ENCODE assay signal across 7 cellular contexts in genomic region chr2:162123806-162124758, GRCh38. TPM values are rescaled to one million over a fixed set of nuclear protein-coding genes. Genes with fewer than 3 reads are reported as not detected.
DNase-seq lines count a peak whose midpoint lies in the region; ATAC-seq, FAIRE-seq and TF ChIP-seq lines count a peak whose summit lies in the region.

No MANE protein-coding gene starts in this region.

- POLR2A ChIA-PET in GM10248 (lab: Yijun Ruan, JAX), result no interaction called here
- POLR2A ChIA-PET in GM12878 (lab: Charles Lee), result interaction anchor here (1.3 kb wide), 1 partner anchor 65 kb away, joined by 3 read pairs; no protein-coding TSS in a partner anchor

- SMC1A ChIA-PET in GM12878 (lab: Charles Lee; ENCODE audit: uncharacterized antibody, unreplicated experiment), result interaction anchor here (0.7 to 3.9 kb wide), 17 partner anchors 9 to 537 kb away, joined by 3 to 90 read pairs (median 6); no protein-coding TSS in a partner anchor

- in situ Hi-C loops in GM12878 (cut with MboI), result loop anchor here (5.0 kb wide), 1 partner anchor 537 kb away; no protein-coding TSS in a partner anchor

- H3K4me1 ChIP-seq in GM12878 (ENCODE audit: control insufficient read depth, insufficient read depth, low read length) (peaks cover 7% of the 10 kb centered on the region; the same call in 1 of the 2 replicates), thoracic aorta (ENCODE audit: control insufficient read depth in 1 of 2, low read depth in 2 of 2) (no peaks in the 10 kb centered on the region)

- RAD21 ChIA-PET in GM12878 (lab: Charles Lee; ENCODE audit: unreplicated experiment), result interaction anchor here (0.7 to 3.8 kb wide), 19 partner anchors 9 to 537 kb away, joined by 3 to 29 read pairs (median 4); no protein-coding TSS in a partner anchor

- H3K27ac ChIP-seq in GM12878 (ENCODE audit: control insufficient read depth, insufficient read depth) (no peak overlapping the region), thoracic aorta (no peak overlapping the region)

- ATAC-seq in HG02852 (IDR thresholded peaks at IDR 0.05; ENCODE audit: unreplicated experiment) (peak; percentile 29), GM12878 (peak; percentile 57), thoracic aorta (ENCODE audit: insufficient number of reproducible peaks, low FRiP score, low read depth) (no peak), GM19463 (IDR thresholded peaks at IDR 0.05; ENCODE audit: unreplicated experiment) (no peak)

- H3K4me3 ChIP-seq in GM12878 (no peak overlapping the region), thoracic aorta (no peak overlapping the region)

- H2AFZ ChIP-seq in GM12878 (ENCODE audit: control insufficient read depth, low read depth, low read length), result no peak overlapping the region

- BruUV-seq in GM12878 (replicated peaks; lab: Mats Ljungman, UMichigan), result no TSS peak

- H3K9ac ChIP-seq in GM12878 (ENCODE audit: control insufficient read depth, insufficient read depth, low read length), result no peak overlapping the region

- CTCF ChIA-PET in GM10248 (lab: Yijun Ruan, JAX), result interaction anchor here (0.7 to 3.3 kb wide), 23 partner anchors 9 to 537 kb away, joined by 3 to 39 read pairs (median 4); partner anchors contain the start of gene DPP4
- CTCF ChIA-PET in GM12878 (lab: Yijun Ruan, JAX), result interaction anchor here (0.7 to 4.3 kb wide), 27 partner anchors 14 to 541 kb away, joined by 3 to 79 read pairs (median 6); partner anchors contain the start of genes DPP4 and GCG

- peak; percentile 95 for FAIRE-seq in GM12878 (lab: Jason Lieb, UNC)

- H4K20me1 ChIP-seq in GM12878 (ENCODE audit: control insufficient read depth, insufficient read depth), result no peaks in the 10 kb centered on the region

- no peak for TF ChIP-seq POLR2A in GM12878 (IDR thresholded peaks at IDR 0.05; ENCODE audit: low read depth, low read length)

- 17% methylated on average over 9 of the region's 9 CpGs for WGBS in GM12878 (ENCODE audit: insufficient coverage, insufficient replicate concordance, low lambda C conversion rate, missing lambda C conversion rate)

- H3K4me2 ChIP-seq in GM12878 (ENCODE audit: control insufficient read depth, insufficient read depth), result no peak overlapping the region

- DNase-seq in GM10248 (ENCODE audit: extremely low spot score) (peak; percentile 47), NCI-H2227 treated with DMSO at 0.1 percent for 48 hours (lab: John Stamatoyannopoulos, UW) (peak; percentile 66), GM12878 (ENCODE audit: low read depth, low spot score) (peak; percentile 9), iPS-NIHi11 (ENCODE audit: low spot score) (peak; percentile 49), thoracic aorta (ENCODE audit: low spot score) (no peak)

- no peaks in the 10 kb centered on the region for H3K79me2 ChIP-seq in GM12878 (ENCODE audit: control insufficient read depth, insufficient read depth, low read length)

- intact Hi-C loops in GM12878 (cut with micrococcal nuclease; ENCODE audit: unreplicated experiment), result loop anchor here (1.0 kb wide), 1 partner anchor 116 kb away; no protein-coding TSS in a partner anchor

- TF ChIP-seq CTCF in GM10248 (IDR thresholded peaks at IDR 0.05; ENCODE audit: control extremely low read depth, extremely low read depth, low read depth, missing control alignments) (peak; percentile 72), GM12878 (IDR thresholded peaks at IDR 0.05 in 2 of 3, conservative IDR thresholded peaks at IDR 0.05 in 1 of 3; ENCODE audit: control insufficient read depth in 2 of 3, extremely low read depth in 1 of 3, insufficient read depth in 1 of 3, low read depth in 3 of 3, low read length in 3 of 3) (peak; percentile 48 to 71 (median 55); a peak in 5 of 6 replicates), thoracic aorta (IDR thresholded peaks at IDR 0.05) (peak; percentile 80)

- TF ChIP-seq RAD21 in GM12878 (IDR thresholded peaks at IDR 0.05; ENCODE audit: insufficient read depth, low read depth, low read length), result peak; percentile 69

- TF ChIP-seq EP300 in GM12878 (IDR thresholded peaks at IDR 0.05; ENCODE audit: borderline replicate concordance in 1 of 2, control insufficient read depth in 1 of 2, low read depth in 2 of 2, low read length in 2 of 2), result no peak

- H3K36me3 ChIP-seq in GM12878 (ENCODE audit: control insufficient read depth in 2 of 2, insufficient read depth in 2 of 2, low read length in 1 of 2) (no peaks in the 10 kb centered on the region), thoracic aorta (no peaks in the 10 kb centered on the region)

- no peaks in the 10 kb centered on the region for H3K27me3 ChIP-seq in GM12878 (replicated peaks in 1 of 2; ENCODE audit: control insufficient read depth in 2 of 2, insufficient read depth in 2 of 2, low read length in 1 of 2)
- no peaks in the 10 kb centered on the region for H3K27me3 ChIP-seq in thoracic aorta (replicated peaks; ENCODE audit: insufficient read depth)

- no peaks in the 10 kb centered on the region for H3K9me3 ChIP-seq in GM12878 (replicated peaks; ENCODE audit: control insufficient read depth, insufficient read depth, low read length)
- no peaks in the 10 kb centered on the region for H3K9me3 ChIP-seq in thoracic aorta

TF ChIP-seq in GM12878, 131 proteins besides CTCF, POLR2A, EP300 and RAD21:
- TF ChIP-seq ZNF592 (IDR thresholded peaks at IDR 0.05) (0 out of 2 replicates have a peak, but pooled peaks have one; percentile 18), CREM (IDR thresholded peaks at IDR 0.05; ENCODE audit: low read depth) (no peak), SMC3 (IDR thresholded peaks at IDR 0.05; ENCODE audit: borderline replicate concordance, low read length) (peak; percentile 68; the same call in 1 of the 2 replicates)

RNA-seq across cellular contexts. Expression of gene GCG, which starts 28.0 kb away (rescaled TPM):
- total RNA-seq in GM12878 (2013; cell fraction: nucleolus; rRNA removed), result not detected in 2 replicates
- total RNA-seq in GM12878 (2014; rRNA removed) (not detected in 2 replicates), GM12878 (2014; rRNA removed; fragmentation: Illumina TruSeq; extraction: Trizol) (not detected in 2 replicates), GM12878 (2021) (0.29 TPM in 1 of 2 replicates, not detected in the other), thoracic aorta (not detected)
- not detected for polyA plus RNA-seq in GM12878 (2011; ENCODE audit: low read depth)
- polyA plus RNA-seq in GM12878 (2011; rRNA removed) (not detected in 2 replicates), GM12878 (2014; fragmentation: Illumina TruSeq; extraction: Trizol) (not detected in 2 replicates), GM12878 (2014; fragmentation: Nextera tagmentation; extraction: Ambion mirVana) (not detected), GM12878 (2014; rRNA removed) (not detected in 2 replicates), GM12878 (2016; fragmentation: Nextera tagmentation; extraction: Ambion mirVana) (not detected)
- not detected in 2 replicates for polyA plus RNA-seq in GM12878 (2011; cell fraction: cytosol; rRNA removed)
- polyA plus RNA-seq in GM12878 (2011; cell fraction: nucleus; rRNA removed), result not detected in 2 replicates
- polyA plus RNA-seq in GM12878 (2012), result not detected in 2 replicates
- not detected in 2 replicates for polyA minus RNA-seq in GM12878 (2011; rRNA and poly(A)+ RNA removed)
- not detected in 2 replicates for polyA minus RNA-seq in GM12878 (2011; cell fraction: cytosol; rRNA and poly(A)+ RNA removed)
- not detected in 2 replicates for polyA minus RNA-seq in GM12878 (2011; cell fraction: nucleus; rRNA and poly(A)+ RNA removed)

RNA-seq across cellular contexts. Expression of gene DPP4, which starts 50.1 kb away (rescaled TPM):
- 15.5 and 15.9 TPM in 2 replicates for total RNA-seq in GM12878 (2013; cell fraction: nucleolus; rRNA removed)
- total RNA-seq in GM12878 (2014; rRNA removed), result 9.3 and 10.1 TPM in 2 replicates
- total RNA-seq in GM12878 (2014; rRNA removed; fragmentation: Illumina TruSeq; extraction: Trizol), result 10.6 and 11.7 TPM in 2 replicates
- 6.3 and 7.0 TPM in 2 replicates for total RNA-seq in GM12878 (2021)
- polyA plus RNA-seq in GM12878 (2011; ENCODE audit: low read depth), result 2.5 TPM
- polyA plus RNA-seq in GM12878 (2011; rRNA removed), result 11.0 and 11.9 TPM in 2 replicates
- 6.7 and 8.2 TPM in 2 replicates for polyA plus RNA-seq in GM12878 (2011; cell fraction: cytosol; rRNA removed)
- polyA plus RNA-seq in GM12878 (2011; cell fraction: nucleus; rRNA removed), result 11.9 and 13.3 TPM in 2 replicates
- 2.9 and 5.9 TPM in 2 replicates for polyA plus RNA-seq in GM12878 (2012)
- polyA plus RNA-seq in GM12878 (2014; fragmentation: Illumina TruSeq; extraction: Trizol), result 9.3 and 11.8 TPM in 2 replicates
- polyA plus RNA-seq in GM12878 (2014; fragmentation: Nextera tagmentation; extraction: Ambion mirVana), result 1 to 10 TPM; 4.1 to 4.8 TPM
- polyA plus RNA-seq in GM12878 (2014; rRNA removed), result 5.8 and 7.7 TPM in 2 replicates
- 10 to 100 TPM in 1 of 2 experiments, 1 to 10 TPM in 1; 9.9 to 11.4 TPM for polyA plus RNA-seq in GM12878 (2016; fragmentation: Nextera tagmentation; extraction: Ambion mirVana)
- polyA minus RNA-seq in GM12878 (2011; rRNA and poly(A)+ RNA removed), result 9.6 and 16.2 TPM in 2 replicates
- polyA minus RNA-seq in GM12878 (2011; cell fraction: cytosol; rRNA and poly(A)+ RNA removed), result 5.9 and 7.0 TPM in 2 replicates
- 11.6 and 12.8 TPM in 2 replicates for polyA minus RNA-seq in GM12878 (2011; cell fraction: nucleus; rRNA and poly(A)+ RNA removed)
- total RNA-seq in thoracic aorta, result 1 to 10 TPM; 2.0 to 2.1 TPM

Comparison
In these comparisons a context has a peak if more than half of its experiments do, and no peak if none do; other contexts are left out.
1. ATAC-seq: peak in HG02852 (single experiment) and GM12878 (single experiment); none in thoracic aorta (single experiment) and GM19463 (single experiment).
2. Peak in every context shown above with its lines, with median percentiles within 50 percentile points of each other: CTCF ChIP-seq.